Comparison of ENCODE assay signal across 1 cellular context in genomic region chr3:16935766-16936165, GRCh38.
TF ChIP-seq lines count a peak whose summit lies in the region.

No MANE protein-coding gene starts in this region.

TF ChIP-seq in K562, 482 proteins besides CTCF, POLR2A, EP300 and RAD21:
- TF ChIP-seq NONO (IDR thresholded peaks at IDR 0.05; ENCODE audit: low read depth in 2 of 2, low read length in 1 of 2) (no peak), ZKSCAN1 (IDR thresholded peaks at IDR 0.05; ENCODE audit: low read depth, low read length) (no peak), RBM14 (IDR thresholded peaks at IDR 0.05; ENCODE audit: borderline replicate concordance, insufficient read depth, low read depth, low read length) (no peak), ZC3H11A (IDR thresholded peaks at IDR 0.05; ENCODE audit: low read depth, low read length) (no peak), AFF4 (CRISPR knock-in tag; IDR thresholded peaks at IDR 0.05) (no peak)
